In genomic region chr10:7818295-7819125, GRCh38 we compare ENCODE assay signal across 8 cellular contexts. TPM values are rescaled to one million over a fixed set of nuclear protein-coding genes. Genes with fewer than 3 reads are reported as not detected.
DNase-seq lines count a peak whose midpoint lies in the region; ATAC-seq and TF ChIP-seq lines count a peak whose summit lies in the region.

TSS of gene TAF3 (plus strand) at chr10:7818505. CDS start at chr10:7818710, 205 bp downstream.

- H3K4me1 ChIP-seq in HCT116 (ENCODE audit: control insufficient read depth in 1 of 2, insufficient read depth in 2 of 2, low read length in 2 of 2) (peaks cover 9 to 15% of the 10 kb centered on the region in 2 experiments; a peak in 3 of 4 replicates), MM.1S (ENCODE audit: low read length) (peaks cover 16% of the 10 kb centered on the region)

- no peak for TF ChIP-seq RAD21 in HCT116 (IDR thresholded peaks at IDR 0.05; ENCODE audit: low read depth)

- H3K4me1 Mint-ChIP-seq in activated naive CD4-positive, alpha-beta T cell treated with anti-CD3 and anti-CD28 coated beads for 36 hours (ENCODE audit: low read depth), result peaks cover 28% of the 10 kb centered on the region

- DNase-seq in HCT116 (ENCODE audit: low read depth, low spot score) (peak; percentile 72), MM.1S (peak; percentile 97), SK-N-MC (ENCODE audit: low read depth, low spot score) (no peak), germinal center (ENCODE audit: low spot score) (peak; percentile 90), non-pigmented ciliary epithelial cell (ENCODE audit: low read depth) (peak; percentile 35), substantia nigra (lab: John Stamatoyannopoulos, UW) (peak in 48 of 49 donors; percentile 58 to 94 (median 85))
- peak; percentile 95 for DNase-seq in activated naive CD4-positive, alpha-beta T cell treated with anti-CD3 and anti-CD28 coated beads for 36 hours

- peak within 1 kb of the TSS; percentile 94 for H3K4me3 Mint-ChIP-seq in activated naive CD4-positive, alpha-beta T cell treated with anti-CD3 and anti-CD28 coated beads for 36 hours

- intact Hi-C loops in HCT116 (cut with micrococcal nuclease), result loop anchor here (2.0 to 5.0 kb wide), 2 partner anchors 30 to 1536 kb away; partner anchors contain the start of gene ATP5F1C
- intact Hi-C loops in activated naive CD4-positive, alpha-beta T cell treated with anti-CD3 and anti-CD28 coated beads for 36 hours (cut with micrococcal nuclease), result loop anchor here (1.0 to 2.0 kb wide), 3 partner anchors 30 to 236 kb away; partner anchors contain the start of genes ATP5F1C and GATA3

- peak within 1 kb of the TSS; percentile 62 for H3K27ac Mint-ChIP-seq in activated naive CD4-positive, alpha-beta T cell treated with anti-CD3 and anti-CD28 coated beads for 36 hours

- H3K79me2 ChIP-seq in HCT116 (ENCODE audit: insufficient read depth, low read length) (peaks cover 21% of the 10 kb centered on the region), MM.1S (ENCODE audit: low read length) (peaks cover 35% of the 10 kb centered on the region)

- H3K27ac ChIP-seq in HCT116 (ENCODE audit: low read depth, low read length) (peak within 1 kb of the TSS; percentile 35; the same call in 1 of the 2 replicates), MM.1S (ENCODE audit: low read length) (peak within 1 kb of the TSS; percentile 11; the same call in 1 of the 2 replicates), SK-N-MC (no peak within 1 kb of the TSS), substantia nigra (ENCODE audit: low read depth, low read length, poor library complexity, severe bottlenecking) (peak within 1 kb of the TSS; percentile 68)

- CTCF ChIA-PET in HCT116 (lab: Charles Lee), result no interaction called here
- CTCF ChIA-PET in activated naive CD4-positive, alpha-beta T cell treated with anti-CD3 and anti-CD28 coated beads for 36 hours (lab: Charles Lee), result interaction anchor here (0.6 kb wide), 1 partner anchor 26 kb away, joined by 3 read pairs; no protein-coding TSS in a partner anchor

- H3K4me3 ChIP-seq in GM08714 (ENCODE audit: low read length) (peak within 1 kb of the TSS; percentile 79), HCT116 (replicated peaks in 1 of 2; ENCODE audit: low read depth in 1 of 2, low read length in 2 of 2) (peak within 1 kb of the TSS; percentile 92 to 96), MM.1S (ENCODE audit: low read length) (peak within 1 kb of the TSS; percentile 99), SK-N-MC (peak within 1 kb of the TSS; percentile 87)

- ATAC-seq in HCT116, result peak; percentile 91

- TF ChIP-seq CTCF in HCT116 (IDR thresholded peaks at IDR 0.05 in 2 of 3, conservative IDR thresholded peaks at IDR 0.05 in 1 of 3; ENCODE audit: borderline replicate concordance in 1 of 3, insufficient read depth in 1 of 3, low read depth in 2 of 3, low read length in 2 of 3) (no peak), MM.1S (IDR thresholded peaks at IDR 0.05; ENCODE audit: low read length) (no peak)

- H4K20me1 ChIP-seq in HCT116 (ENCODE audit: insufficient read depth) (no peaks in the 10 kb centered on the region), MM.1S (ENCODE audit: insufficient read depth, low read length) (no peaks in the 10 kb centered on the region)

- POLR2A ChIA-PET in HCT116 (lab: Charles Lee), result interaction anchor here (1.4 to 1.8 kb wide), 2 partner anchors 10 to 31 kb away, joined by 3 to 5 read pairs; partner anchors contain the start of genes ATP5F1C and KIN

- H3K9ac ChIP-seq in HCT116 (ENCODE audit: low read length), result peak within 1 kb of the TSS; percentile 77
- peak within 1 kb of the TSS; percentile 76 for H3K9ac ChIP-seq in MM.1S (ENCODE audit: low read length)
- peak within 1 kb of the TSS; percentile 76 for H3K9ac ChIP-seq in SK-N-MC (ENCODE audit: insufficient read length)

- RAD21 ChIA-PET in HCT116 (lab: Charles Lee; ENCODE audit: low non-redundant PET in 1 of 2, low total read pairs in 2 of 2, uncharacterized antibody in 2 of 2, unreplicated experiment in 2 of 2), result no interaction called here

- no peaks in the 10 kb centered on the region for H3K27me3 Mint-ChIP-seq in activated naive CD4-positive, alpha-beta T cell treated with anti-CD3 and anti-CD28 coated beads for 36 hours (ENCODE audit: low read depth)

- peak; percentile 84 for TF ChIP-seq POLR2A in HCT116 (IDR thresholded peaks at IDR 0.05; ENCODE audit: borderline replicate concordance, extremely low read depth, insufficient read depth, insufficient read length)

- H3K4me2 ChIP-seq in HCT116 (ENCODE audit: low read length) (peak within 1 kb of the TSS; percentile 93), MM.1S (ENCODE audit: low read depth, low read length) (peak within 1 kb of the TSS; percentile 74)

- peak within 1 kb of the TSS; percentile 77 for H2AFZ ChIP-seq in HCT116 (ENCODE audit: low read depth, low read length, poor library complexity, severe bottlenecking)
- peak within 1 kb of the TSS; percentile 97 for H2AFZ ChIP-seq in MM.1S (ENCODE audit: low read length)

- H3F3A ChIP-seq in MM.1S (ENCODE audit: insufficient read depth, low read length), result no peaks in the 10 kb centered on the region

- peaks cover 4% of the 10 kb centered on the region for H3K36me3 Mint-ChIP-seq in activated naive CD4-positive, alpha-beta T cell treated with anti-CD3 and anti-CD28 coated beads for 36 hours (ENCODE audit: low read depth)

- H3K9me3 ChIP-seq in HCT116 (ENCODE audit: control insufficient read depth in 1 of 2, insufficient read depth in 1 of 2, low read depth in 1 of 2, low read length in 2 of 2) (no peaks in the 10 kb centered on the region), MM.1S (replicated peaks; ENCODE audit: insufficient read depth, low read length) (no peaks in the 10 kb centered on the region), SK-N-MC (ENCODE audit: low read depth, low read length) (no peaks in the 10 kb centered on the region)

- no TSS peak for BruUV-seq in HCT116 (replicated peaks; lab: Mats Ljungman, UMichigan)

- no peaks in the 10 kb centered on the region for H3K9me2 ChIP-seq in HCT116 (ENCODE audit: insufficient read depth)
- no peaks in the 10 kb centered on the region for H3K9me2 ChIP-seq in MM.1S (replicated peaks; ENCODE audit: insufficient read depth, low read length)

- no peaks in the 10 kb centered on the region for H3K9me3 Mint-ChIP-seq in activated naive CD4-positive, alpha-beta T cell treated with anti-CD3 and anti-CD28 coated beads for 36 hours

- H3K36me3 ChIP-seq in HCT116 (ENCODE audit: control insufficient read depth in 1 of 2, insufficient read depth in 2 of 2, low read length in 2 of 2) (no peaks in the 10 kb centered on the region; a peak in 1 of 4 replicates), MM.1S (replicated peaks; ENCODE audit: insufficient read depth, low read length) (no peaks in the 10 kb centered on the region), SK-N-MC (ENCODE audit: insufficient read depth, low read length) (no peaks in the 10 kb centered on the region)

- H3K27me3 ChIP-seq in HCT116 (ENCODE audit: insufficient read depth, low read length) (no peaks in the 10 kb centered on the region), MM.1S (replicated peaks; ENCODE audit: insufficient read depth, low read length) (no peaks in the 10 kb centered on the region)

TF ChIP-seq in HCT116, 20 proteins besides CTCF, POLR2A, EP300 and RAD21 (continues in another document):
- TF ChIP-seq POLR2AphosphoS5 (IDR thresholded peaks at IDR 0.05; ENCODE audit: low read depth, low read length) (peak; percentile 92), SP1 (IDR thresholded peaks at IDR 0.05; ENCODE audit: low read depth) (peak; percentile 68), EZH2phosphoT487 (IDR thresholded peaks at IDR 0.05; ENCODE audit: borderline replicate concordance) (no peak), YY1 (IDR thresholded peaks at IDR 0.05; ENCODE audit: extremely low read depth, insufficient replicate concordance, low read depth, low read length) (peak; percentile 98), SRF (IDR thresholded peaks at IDR 0.05; ENCODE audit: low read depth) (peak; percentile 97), SIN3A (IDR thresholded peaks at IDR 0.05; ENCODE audit: low read depth) (peak; percentile 96), EZH2 (IDR thresholded peaks at IDR 0.05) (no peak), CBX3 (IDR thresholded peaks at IDR 0.05; ENCODE audit: low read depth) (0 out of 2 replicates have a peak, but pooled peaks have one; percentile 46), ZFX (IDR thresholded peaks at IDR 0.05) (no peak), MAX (IDR thresholded peaks at IDR 0.05) (peak; percentile 91), JUND (IDR thresholded peaks at IDR 0.05) (0 out of 2 replicates have a peak, but pooled peaks have one; percentile 20), ZNF274 (IDR thresholded peaks at IDR 0.05; ENCODE audit: low read depth, low read length) (no peak), CEBPB (IDR thresholded peaks at IDR 0.05; ENCODE audit: low read depth) (no peak), ELF1 (IDR thresholded peaks at IDR 0.05; ENCODE audit: borderline replicate concordance, low read depth) (peak; percentile 65), ZBTB33 (IDR thresholded peaks at IDR 0.05; ENCODE audit: extremely low read depth, insufficient replicate concordance, low read length) (peak; percentile 25), FOSL1 (IDR thresholded peaks at IDR 0.05; ENCODE audit: low read depth) (no peak), ATF3 (IDR thresholded peaks at IDR 0.05) (no peak)

RNA-seq across cellular contexts. Expression of gene TAF3, which starts in this region (rescaled TPM):
- 8.0 TPM for total RNA-seq in HCT116 (2021; ENCODE audit: unreplicated experiment)
- polyA plus RNA-seq in HCT116 (2012), result 3.1 and 3.3 TPM in 2 replicates
- 10 to 100 TPM; 12.6 to 12.8 TPM for total RNA-seq in activated naive CD4-positive, alpha-beta T cell treated with anti-CD3 and anti-CD28 coated beads for 36 hours
